Comparison of ENCODE assay signal across 12 cellular contexts in genomic region chr3:167876603-167877325, GRCh38.
DNase-seq lines count a peak whose midpoint lies in the region; ATAC-seq and TF ChIP-seq lines count a peak whose summit lies in the region.
"Had no signal": no experiment of that assay in that cellular context is flagged by ENCODE, and none has a peak within 500 bp of the region (broad histone marks: within the 10 kb centered on the region; RNA-seq: fewer than 3 reads in every experiment).

No MANE protein-coding gene starts in this region.

- intact Hi-C loops in posterior vena cava (cut with DNase I): loop anchor here in 1 of 2 donors (5.0 kb wide), 1 partner anchor 39 kb away; no protein-coding TSS in a partner anchor

- H3K4me3 ChIP-seq in MG63 (no peak overlapping the region), choroid plexus epithelial cell (ENCODE audit: low read depth, low read length) (no peak overlapping the region)
- H3K4me3 ChIP-seq: SJSA1 had no signal

- H3K36me3 ChIP-seq in MG63: no peaks in the 10 kb centered on the region
- H3K36me3 ChIP-seq: SJSA1 had no signal

- ATAC-seq in GM18870 (IDR thresholded peaks at IDR 0.05; ENCODE audit: unreplicated experiment) (no peak), HG03095 (IDR thresholded peaks at IDR 0.05; ENCODE audit: unreplicated experiment) (no peak)

- no peak for TF ChIP-seq CTCF in choroid plexus epithelial cell (conservative IDR thresholded peaks at IDR 0.05; ENCODE audit: low read depth, low read length)

- H3K27me3 ChIP-seq in MG63: no peaks in the 10 kb centered on the region
- H3K27me3 ChIP-seq: SJSA1 had no signal

- peak; percentile 81 for DNase-seq in AG08395 (ENCODE audit: low spot score)
- peak; percentile 72 for DNase-seq in MG63
- DNase-seq in choroid plexus epithelial cell (ENCODE audit: low read depth): peak; percentile 53
- peak; percentile 8 to 49 for DNase-seq in lung microvascular endothelial cell (ENCODE audit: low read depth in 2 of 2)
- DNase-seq in 8988T: no peak
- DNase-seq in posterior vena cava (ENCODE audit: low spot score): no peak
- DNase-seq: activated naive CD4-positive, alpha-beta T cell treated with anti-CD3 and anti-CD28 coated beads for 36 hours; CD4-positive, alpha-beta memory T cell; stimulated activated CD4-positive, alpha-beta T cell treated with anti-CD3 and anti-CD28 coated beads, Interleukin-4, amount 100 ng/mL, for 4 hours had no signal

- peaks cover 5% of the 10 kb centered on the region; the same call in 1 of the 2 replicates for H3K9me3 ChIP-seq in MG63
- H3K9me3 ChIP-seq: SJSA1 had no signal

Comparison
In these comparisons a context has a peak if more than half of its experiments do, and no peak if none do; other contexts are left out.
1. DNase-seq: peak in AG08395 (single experiment), MG63 (single experiment), choroid plexus epithelial cell (single experiment) and lung microvascular endothelial cell (2 of 2); none in 8988T (single experiment) and posterior vena cava (single experiment).